Comparison of ENCODE assay signal across 12 cellular contexts in the genomic region with DNA sequence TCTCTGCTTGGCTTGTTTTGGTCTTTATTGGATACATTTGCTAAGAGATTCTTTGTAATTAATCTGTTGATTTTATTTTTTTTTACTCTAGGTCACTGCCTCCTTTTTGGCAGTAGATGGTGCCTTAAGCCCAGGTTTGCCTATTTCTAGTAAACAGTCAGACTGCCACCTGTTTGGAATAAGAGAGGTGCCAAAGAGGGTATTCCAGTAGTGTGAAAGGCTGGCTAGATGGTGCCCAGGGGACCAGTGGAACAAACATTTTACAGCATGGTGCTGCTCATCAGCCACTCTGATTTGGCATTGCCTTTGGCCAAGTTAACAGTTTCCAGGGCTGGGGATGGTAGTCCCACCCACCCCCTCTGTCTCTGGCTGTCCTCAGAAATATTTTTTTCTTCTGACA. TPM values are rescaled to one million over a fixed set of nuclear protein-coding genes. Genes with fewer than 3 reads are reported as not detected.
DNase-seq lines count a peak whose midpoint lies in the region; FAIRE-seq and TF ChIP-seq lines count a peak whose summit lies in the region.
"Had no signal": no experiment of that assay in that cellular context is flagged by ENCODE, and none has a peak within 500 bp of the region (broad histone marks: within the 10 kb centered on the region; RNA-seq: fewer than 3 reads in every experiment).

No MANE protein-coding gene starts in this region.

- TF ChIP-seq EP300 in H1 (IDR thresholded peaks at IDR 0.05; ENCODE audit: borderline replicate concordance in 1 of 2, low read depth in 2 of 2, low read length in 2 of 2) = no peak

- in situ Hi-C loops in GM13976 (cut with MboI; ENCODE audit: low sequenced_read_pairs, unreplicated experiment) = no loop called here

- H3K9me2 ChIP-seq in PC-9 (ENCODE audit: insufficient read depth) = no peaks in the 10 kb centered on the region

- H3K79me1 ChIP-seq in H1 (ENCODE audit: low read depth, low read length) = no peaks in the 10 kb centered on the region

- FAIRE-seq in H1 (lab: Jason Lieb, UNC) = peak; percentile 81

- no TSS peak for BruUV-seq in PC-9 (replicated peaks; lab: Mats Ljungman, UMichigan)

- no peak overlapping the region for H3K18ac ChIP-seq in H1 (ENCODE audit: extremely low read depth, low read length)

- peak; percentile 96 to 97 for TF ChIP-seq RAD21 in H1 (IDR thresholded peaks at IDR 0.05 in 1 of 2, conservative IDR thresholded peaks at IDR 0.05 in 1 of 2; ENCODE audit: low read depth in 2 of 2, low read length in 2 of 2)

- no peak overlapping the region for H2BK120ac ChIP-seq in H1 (replicated peaks; ENCODE audit: low read depth, low read length)

- H3K27me3 ChIP-seq in H1 (replicated peaks in 1 of 4; ENCODE audit: control insufficient read depth in 3 of 4, extremely low read depth in 1 of 4, insufficient read depth in 3 of 4, low read length in 3 of 4) (no peaks in the 10 kb centered on the region), PC-9 (ENCODE audit: insufficient read depth, low read depth) (no peaks in the 10 kb centered on the region)

- H3K36me3 Mint-ChIP-seq in nephron progenitor cell (ENCODE audit: low read depth) = no peaks in the 10 kb centered on the region

- H3K4me3 Mint-ChIP-seq in nephron progenitor cell = no peak overlapping the region

- no peak overlapping the region; the same call in 1 of the 2 replicates for H2BK15ac ChIP-seq in H1 (ENCODE audit: low read length)

- no peak overlapping the region for H3K27ac Mint-ChIP-seq in nephron progenitor cell

- H3K79me2 ChIP-seq in H1 (ENCODE audit: control insufficient read depth in 1 of 2, insufficient read depth in 2 of 2, low read length in 2 of 2) (no peaks in the 10 kb centered on the region), PC-9 (ENCODE audit: low read depth) (no peaks in the 10 kb centered on the region)

- H3K9me3 ChIP-seq in H1 (ENCODE audit: insufficient read depth in 2 of 2, low read depth in 1 of 2, low read length in 1 of 2) (no peaks in the 10 kb centered on the region), PC-9 (ENCODE audit: insufficient read depth, low read depth) (no peaks in the 10 kb centered on the region)

- H3K23me2 ChIP-seq in H1 (ENCODE audit: low read depth, low read length) = no peaks in the 10 kb centered on the region

- H4K91ac ChIP-seq in H1 (replicated peaks; ENCODE audit: insufficient read length, low read length) = no peak overlapping the region

- H2BK12ac ChIP-seq in H1 (ENCODE audit: low read depth, low read length) = no peak overlapping the region

- POLR2A ChIA-PET in H1 (lab: Charles Lee; ENCODE audit: partially characterized antibody) (no interaction called here), PC-9 (lab: Charles Lee; ENCODE audit: unreplicated experiment) (no interaction called here)

- no peaks in the 10 kb centered on the region for H3K4me1 Mint-ChIP-seq in nephron progenitor cell

- H2BK20ac ChIP-seq in H1 (ENCODE audit: low read length) = no peak overlapping the region

- H3K4me1 ChIP-seq in H1 (replicated peaks in 1 of 4; ENCODE audit: control insufficient read depth in 3 of 4, insufficient read depth in 4 of 4, low read length in 3 of 4) = no peaks in the 10 kb centered on the region; a peak in 1 of 7 replicates
- no peaks in the 10 kb centered on the region for H3K4me1 ChIP-seq in PC-9 (replicated peaks; ENCODE audit: insufficient read depth)

- H3K56ac ChIP-seq in H1 (replicated peaks; ENCODE audit: insufficient read length, low read depth, low read length) = no peak overlapping the region

- no peak overlapping the region for H3K27ac ChIP-seq in H1 (ENCODE audit: low read depth, low read length)
- no peak overlapping the region for H3K27ac ChIP-seq in PC-9

- H3K9me3 Mint-ChIP-seq in nephron progenitor cell = no peaks in the 10 kb centered on the region

- no peak overlapping the region for H2AK5ac ChIP-seq in H1 (ENCODE audit: low read depth, low read length)

- H3K4me3 ChIP-seq in H1 (ENCODE audit: extremely low read depth in 1 of 4, insufficient read depth in 2 of 4, low read depth in 3 of 4, low read length in 4 of 4) (no peak overlapping the region), PC-9 (no peak overlapping the region)

- H3K4me2 ChIP-seq in H1 (ENCODE audit: insufficient read depth in 1 of 2, low read depth in 2 of 2, low read length in 2 of 2) (no peak overlapping the region), PC-9 (no peak overlapping the region)

- no peaks in the 10 kb centered on the region for H3K27me3 Mint-ChIP-seq in nephron progenitor cell (ENCODE audit: low read depth, poor library complexity)

- H4K20me1 ChIP-seq in H1 (replicated peaks in 1 of 2; ENCODE audit: control insufficient read depth in 1 of 2, insufficient read depth in 2 of 2, low read length in 2 of 2) (no peaks in the 10 kb centered on the region), PC-9 (ENCODE audit: insufficient read depth) (no peaks in the 10 kb centered on the region)

- no peak overlapping the region for H3K14ac ChIP-seq in H1 (ENCODE audit: insufficient read length)

- no peak overlapping the region for H2BK5ac ChIP-seq in H1 (ENCODE audit: low read depth, low read length)

- H3K9ac ChIP-seq in H1 (replicated peaks in 1 of 4; ENCODE audit: extremely low read depth in 1 of 4, low read depth in 3 of 4, low read length in 3 of 4) = no peak overlapping the region

- intact Hi-C loops in posterior vena cava (cut with DNase I) = loop anchor here in 1 of 2 donors (5.0 kb wide), 1 partner anchor 611 kb away; no protein-coding TSS in a partner anchor
- intact Hi-C loops in PC-9 (cut with micrococcal nuclease; ENCODE audit: unreplicated experiment) = no loop called here

- H3K23ac ChIP-seq in H1 (ENCODE audit: insufficient read length) = no peak overlapping the region

- DNase-seq in ELR (ENCODE audit: low read depth) (peak; percentile 43), NCI-H460 (ENCODE audit: extremely low read depth, low read depth) (peak; percentile 26), H1 (ENCODE audit: low read depth in 1 of 2, low spot score in 2 of 2) (peak in 1 of 2 experiments; percentile 52), nephron progenitor cell (no peak), posterior vena cava (ENCODE audit: low spot score) (no peak), D341Med (ENCODE audit: low spot score) (no peak), PC-9 (no peak), GM13976 (ENCODE audit: low spot score) (no peak)
- DNase-seq: activated naive CD4-positive, alpha-beta T cell treated with anti-CD3 and anti-CD28 coated beads, Interleukin-2, amount 50 U/mL, for 16 hours; GOT3; Kasumi-1; T-helper 2 cell had no signal

- no peaks in the 10 kb centered on the region for H3F3A ChIP-seq in PC-9 (ENCODE audit: insufficient read depth, low read depth)

- CTCF ChIA-PET in H1 (lab: Charles Lee; ENCODE audit: partially characterized antibody) = interaction anchor here (0.6 to 2.4 kb wide), 19 partner anchors 9 to 993 kb away, joined by 3 to 17 read pairs (median 4); no protein-coding TSS in a partner anchor
- CTCF ChIA-PET in PC-9 (lab: Charles Lee) = no interaction called here

- no peak overlapping the region for H2AFZ ChIP-seq in H1 (ENCODE audit: low read length)
- no peak overlapping the region for H2AFZ ChIP-seq in PC-9

- H4K8ac ChIP-seq in H1 (ENCODE audit: extremely low read depth, insufficient read depth, low read length) = no peak overlapping the region

- TF ChIP-seq POLR2A in H1 (IDR thresholded peaks at IDR 0.05; ENCODE audit: control extremely low read depth in 1 of 2, low read depth in 2 of 2, low read length in 2 of 2) = no peak

- TF ChIP-seq CTCF in H1 (IDR thresholded peaks at IDR 0.05; ENCODE audit: control extremely low read depth in 1 of 3, insufficient read depth in 1 of 3, low read depth in 1 of 3, low read length in 3 of 3) (peak in 2 of 3 experiments; percentile 61 to 80; a peak in 3 of 4 replicates), nephron progenitor cell (IDR thresholded peaks at IDR 0.05) (peak; percentile 30), PC-9 (conservative IDR thresholded peaks at IDR 0.05) (no peak; the same call in 1 of the 2 replicates), GM13976 (IDR thresholded peaks at IDR 0.05; ENCODE audit: borderline replicate concordance, control extremely low read depth, extremely low read depth, insufficient read depth, missing control alignments) (no peak)

- no peak overlapping the region for H4K5ac ChIP-seq in H1 (ENCODE audit: insufficient read length, low read depth, low read length)

- no peak overlapping the region for H3K4ac ChIP-seq in H1 (replicated peaks; ENCODE audit: insufficient read length, low read depth, low read length)

- no peaks in the 10 kb centered on the region for H3K36me3 ChIP-seq in H1 (ENCODE audit: control insufficient read depth in 2 of 4, insufficient read depth in 4 of 4, low read length in 3 of 4)
- H3K36me3 ChIP-seq in PC-9 (ENCODE audit: low read depth) = no peaks in the 10 kb centered on the region

TF ChIP-seq in H1, 55 proteins besides CTCF, POLR2A, EP300 and RAD21 (continues in another document):
- no peak for TF ChIP-seq RBBP5 (IDR thresholded peaks at IDR 0.05; ENCODE audit: borderline replicate concordance, low read depth, low read length)
- TF ChIP-seq JUN (IDR thresholded peaks at IDR 0.05; ENCODE audit: low read depth, low read length) = no peak
- no peak for TF ChIP-seq TEAD4 (IDR thresholded peaks at IDR 0.05; ENCODE audit: low read depth, low read length)
- no peak for TF ChIP-seq HDAC6 (IDR thresholded peaks at IDR 0.05; ENCODE audit: low read depth, low read length)
- no peak for TF ChIP-seq SUZ12 (IDR thresholded peaks at IDR 0.05; ENCODE audit: low read length)
- TF ChIP-seq BRCA1 (IDR thresholded peaks at IDR 0.05; ENCODE audit: low read depth, low read length) = no peak
- no peak for TF ChIP-seq YY1 (IDR thresholded peaks at IDR 0.05; ENCODE audit: low read depth, low read length)

RNA-seq across cellular contexts. Expression of gene FBXL7, which starts 36.7 kb away (rescaled TPM):
- 3.9 TPM in 2 replicates for total RNA-seq in NCI-H460 (2014; rRNA removed; shearing (Covaris generic))
- 9.5 and 11.2 TPM in 2 replicates for polyA plus RNA-seq in NCI-H460 (2014; cell fraction: nucleus; rRNA removed)
- total RNA-seq in H1 (2021; fragmentation: NEBNext Ultra II Directional; extraction: Animal tissue kit (Norgen Biotek cat#: 25700)) = 17.8 and 19.1 TPM in 2 replicates
- 17.7 and 25.9 TPM in 2 replicates for polyA plus RNA-seq in H1 (2011; rRNA removed)
- 12.4 TPM for polyA plus RNA-seq in H1 (2011; cell fraction: cytosol; rRNA removed)
- polyA plus RNA-seq in H1 (2011; cell fraction: nucleus; rRNA removed) = 26.1 TPM
- 13.0 to 18.0 TPM (median 14.7 TPM) in 4 replicates for polyA plus RNA-seq in H1 (2012, experiment 1 of 2)
- 8.3 TPM for polyA plus RNA-seq in H1 (2012, experiment 2 of 2)
- polyA plus RNA-seq in H1 (2013, experiment 1 of 2) = 11.1 TPM
- 11.7 TPM for polyA plus RNA-seq in H1 (2013, experiment 2 of 2)
- polyA minus RNA-seq in H1 (2011; rRNA and poly(A)+ RNA removed) = 16.8 and 19.1 TPM in 2 replicates
- 19.0 TPM for polyA minus RNA-seq in H1 (2011; cell fraction: cytosol; rRNA and poly(A)+ RNA removed)
- polyA minus RNA-seq in H1 (2011; cell fraction: nucleus; rRNA and poly(A)+ RNA removed) = 34.4 TPM
- total RNA-seq in posterior vena cava (10 to 100 TPM; 22.1 to 29.9 TPM), PC-9 (2021) (not detected in 2 replicates)

Comparison
In these comparisons a context has a peak if more than half of its experiments do, and no peak if none do; other contexts are left out.
1. DNase-seq: peak in ELR (single experiment) and NCI-H460 (single experiment); none in nephron progenitor cell (single experiment), posterior vena cava (single experiment), D341Med (single experiment), PC-9 (0 of 2) and GM13976 (single experiment).
2. CTCF ChIP-seq: peak in H1 (2 of 3) and nephron progenitor cell (single experiment); none in PC-9 (single experiment) and GM13976 (single experiment).